In genomic region chr13:30341815-30342570, GRCh38 we compare ENCODE assay signal across 9 cellular contexts. TPM values are rescaled to one million over a fixed set of nuclear protein-coding genes. Genes with fewer than 3 reads are reported as not detected.
A peak's percentile ranks its signal among the peaks of the same experiment; 100 is the strongest.
DNase-seq lines count a peak whose midpoint lies in the region; ATAC-seq, FAIRE-seq and TF ChIP-seq lines count a peak whose summit lies in the region.
"Had no signal": no experiment of that assay in that cellular context is flagged by ENCODE, and none has a peak within 500 bp of the region (broad histone marks: within the 10 kb centered on the region; RNA-seq: fewer than 3 reads in every experiment).

No MANE protein-coding gene starts in this region.

- no peak overlapping the region for H3K23ac ChIP-seq in mesendoderm (ENCODE audit: low read length)

- DNase-seq in HS-27A (ENCODE audit: low read depth) (peak; percentile 40), brain microvascular endothelial cell (peak; percentile 90), keratinocyte (ENCODE audit: low read depth, low spot score) (peak; percentile 44), superior temporal gyrus (ENCODE audit: extremely low spot score) (peak; percentile 71), mesendoderm (no peak)
- DNase-seq in stimulated activated naive B cell treated with anti-CD40 and anti-IgM and Interleukin-4, amounts not matched to agents 10 μg/mL and 1 μg/mL and 100 μg/mL, for 72 hours: no peak
- DNase-seq in activated naive CD8-positive, alpha-beta T cell treated with anti-CD3 and anti-CD28 coated beads, Interleukin-2, amount 50 U/mL, for 24 hours: no peak
- DNase-seq: stimulated activated CD4-positive, alpha-beta T cell treated with anti-CD3 and anti-CD28 coated beads, Interleukin-15, amount 100 ng/mL, for 24 hours had no signal

- in situ Hi-C loops in brain microvascular endothelial cell (cut with HindIII; ENCODE audit: low pct_ligation_motif_present, low sequenced_read_pairs): no loop called here

- dilution Hi-C loops in keratinocyte (cut with MboI; ENCODE audit: extremely low pct_ligation_motif_present, low sequenced_read_pairs): no loop called here

- no peaks in the 10 kb centered on the region for H3K79me2 ChIP-seq in keratinocyte (ENCODE audit: control insufficient read depth, insufficient read depth, low read length)
- H3K79me2 ChIP-seq in mesendoderm (ENCODE audit: control insufficient read depth, insufficient read depth, low read length): no peaks in the 10 kb centered on the region

- H3K18ac ChIP-seq in mesendoderm (ENCODE audit: low read length): no peak overlapping the region

- H2BK15ac ChIP-seq in mesendoderm (replicated peaks; ENCODE audit: low read depth): no peak overlapping the region

- no peaks in the 10 kb centered on the region for H3K9me3 Mint-ChIP-seq in stimulated activated naive B cell treated with anti-CD40 and anti-IgM and Interleukin-4, amounts not matched to agents 10 μg/mL and 1 μg/mL and 100 μg/mL, for 72 hours
- no peaks in the 10 kb centered on the region for H3K9me3 Mint-ChIP-seq in activated naive CD8-positive, alpha-beta T cell treated with anti-CD3 and anti-CD28 coated beads, Interleukin-2, amount 50 U/mL, for 24 hours

- H2BK120ac ChIP-seq in mesendoderm (ENCODE audit: low read depth, low read length): no peak overlapping the region

- no peak overlapping the region for H3K27ac Mint-ChIP-seq in stimulated activated naive B cell treated with anti-CD40 and anti-IgM and Interleukin-4, amounts not matched to agents 10 μg/mL and 1 μg/mL and 100 μg/mL, for 72 hours
- no peak overlapping the region for H3K27ac Mint-ChIP-seq in activated naive CD8-positive, alpha-beta T cell treated with anti-CD3 and anti-CD28 coated beads, Interleukin-2, amount 50 U/mL, for 24 hours

- H3K27me3 ChIP-seq in brain microvascular endothelial cell (replicated peaks) (no peaks in the 10 kb centered on the region), keratinocyte (ENCODE audit: control insufficient read depth, extremely low read depth, insufficient read depth, low read length) (no peaks in the 10 kb centered on the region), mesendoderm (ENCODE audit: insufficient read depth, low read length, poor library complexity) (no peaks in the 10 kb centered on the region)

- no peak overlapping the region for H4K5ac ChIP-seq in mesendoderm (ENCODE audit: low read length)

- no peaks in the 10 kb centered on the region for H3K36me3 ChIP-seq in brain microvascular endothelial cell (replicated peaks)
- no peaks in the 10 kb centered on the region for H3K36me3 ChIP-seq in keratinocyte (ENCODE audit: control insufficient read depth in 2 of 2, extremely low read depth in 1 of 2, insufficient read depth in 2 of 2, low read length in 2 of 2)
- H3K36me3 ChIP-seq in mesendoderm (ENCODE audit: control insufficient read depth, insufficient read depth, low read length): no peaks in the 10 kb centered on the region

- H3K4me3 Mint-ChIP-seq in stimulated activated naive B cell treated with anti-CD40 and anti-IgM and Interleukin-4, amounts not matched to agents 10 μg/mL and 1 μg/mL and 100 μg/mL, for 72 hours: no peak overlapping the region
- no peak overlapping the region for H3K4me3 Mint-ChIP-seq in activated naive CD8-positive, alpha-beta T cell treated with anti-CD3 and anti-CD28 coated beads, Interleukin-2, amount 50 U/mL, for 24 hours

- no peaks in the 10 kb centered on the region for H3K79me1 ChIP-seq in mesendoderm (ENCODE audit: low read length)

- H2BK5ac ChIP-seq in mesendoderm (ENCODE audit: low read length): no peak overlapping the region

- ATAC-seq in stimulated activated naive B cell treated with anti-CD40 and anti-IgM and Interleukin-4, amounts not matched to agents 10 μg/mL and 1 μg/mL and 100 μg/mL, for 72 hours (replicated peaks): no peak
- no peak for ATAC-seq in activated naive CD8-positive, alpha-beta T cell treated with anti-CD3 and anti-CD28 coated beads, Interleukin-2, amount 50 U/mL, for 24 hours
- ATAC-seq in GM21447 (IDR thresholded peaks at IDR 0.05; ENCODE audit: unreplicated experiment): no peak

- H3K4me2 ChIP-seq in keratinocyte (ENCODE audit: control insufficient read depth, extremely low read depth, insufficient read depth, low read depth, low read length): peak overlapping the region; percentile 39
- H3K4me2 ChIP-seq in mesendoderm (ENCODE audit: low read length): no peak overlapping the region

- peaks cover 18 to 23% of the 10 kb centered on the region in 2 donors for H3K4me1 Mint-ChIP-seq in stimulated activated naive B cell treated with anti-CD40 and anti-IgM and Interleukin-4, amounts not matched to agents 10 μg/mL and 1 μg/mL and 100 μg/mL, for 72 hours
- H3K4me1 Mint-ChIP-seq in activated naive CD8-positive, alpha-beta T cell treated with anti-CD3 and anti-CD28 coated beads, Interleukin-2, amount 50 U/mL, for 24 hours: peaks cover 33% of the 10 kb centered on the region

- no peak overlapping the region for H3K9ac ChIP-seq in keratinocyte (ENCODE audit: control insufficient read depth, extremely low read depth, insufficient read depth, low read length)
- no peak overlapping the region for H3K9ac ChIP-seq in mesendoderm (ENCODE audit: low read length)

- H3K56ac ChIP-seq in mesendoderm (ENCODE audit: low read length): no peak overlapping the region

- H2AK5ac ChIP-seq in mesendoderm (ENCODE audit: low read length): no peak overlapping the region

- H3K4me1 ChIP-seq in keratinocyte (ENCODE audit: control insufficient read depth, extremely low read depth, insufficient read depth, low read length): peaks cover 36% of the 10 kb centered on the region
- peaks cover 2% of the 10 kb centered on the region for H3K4me1 ChIP-seq in mesendoderm (ENCODE audit: control insufficient read depth, low read depth, low read length)

- H3K4me3 ChIP-seq in brain microvascular endothelial cell (ENCODE audit: low read depth, low read length) (no peak overlapping the region), keratinocyte (ENCODE audit: control insufficient read depth in 2 of 3, extremely low read depth in 1 of 3, insufficient read depth in 2 of 3, low read depth in 1 of 3, low read length in 3 of 3) (no peak overlapping the region), mesendoderm (ENCODE audit: low read length) (no peak overlapping the region)

- no peaks in the 10 kb centered on the region for H3K27me3 Mint-ChIP-seq in stimulated activated naive B cell treated with anti-CD40 and anti-IgM and Interleukin-4, amounts not matched to agents 10 μg/mL and 1 μg/mL and 100 μg/mL, for 72 hours
- no peaks in the 10 kb centered on the region for H3K27me3 Mint-ChIP-seq in activated naive CD8-positive, alpha-beta T cell treated with anti-CD3 and anti-CD28 coated beads, Interleukin-2, amount 50 U/mL, for 24 hours

- H4K20me1 ChIP-seq in keratinocyte (ENCODE audit: control insufficient read depth, extremely low read depth, insufficient read depth, low read length): no peaks in the 10 kb centered on the region

- WGBS in mesendoderm (ENCODE audit: extremely low coverage, insufficient coverage, low lambda C conversion rate): no CpG with 5 or more reads among the region's 9 CpGs

- FAIRE-seq in keratinocyte (lab: Jason Lieb, UNC): peak; percentile 91

- H4K8ac ChIP-seq in mesendoderm (ENCODE audit: low read depth, low read length): no peak overlapping the region

- TF ChIP-seq CTCF in brain microvascular endothelial cell (IDR thresholded peaks at IDR 0.05; ENCODE audit: low read depth, low read length, missing control alignments) (no peak), keratinocyte (optimal IDR thresholded peaks at IDR 0.05 in 1 of 3, IDR thresholded peaks at IDR 0.05 in 1 of 3, conservative IDR thresholded peaks at IDR 0.05 in 1 of 3; ENCODE audit: extremely low read depth in 1 of 3, insufficient read depth in 2 of 3, low read length in 3 of 3) (no peak)

- no peaks in the 10 kb centered on the region for H3K9me1 ChIP-seq in keratinocyte (ENCODE audit: control insufficient read depth, extremely low read depth, insufficient read depth, low read length)

- no peaks in the 10 kb centered on the region for H3K36me3 Mint-ChIP-seq in stimulated activated naive B cell treated with anti-CD40 and anti-IgM and Interleukin-4, amounts not matched to agents 10 μg/mL and 1 μg/mL and 100 μg/mL, for 72 hours
- H3K36me3 Mint-ChIP-seq in activated naive CD8-positive, alpha-beta T cell treated with anti-CD3 and anti-CD28 coated beads, Interleukin-2, amount 50 U/mL, for 24 hours (ENCODE audit: low read depth): no peaks in the 10 kb centered on the region

- H3K27ac ChIP-seq in brain microvascular endothelial cell (peak overlapping the region; percentile 24), keratinocyte (ENCODE audit: control insufficient read depth, insufficient read depth, low read length) (peak overlapping the region; percentile 25), mesendoderm (ENCODE audit: low read depth, low read length) (no peak overlapping the region)

- no peak overlapping the region for H2AFZ ChIP-seq in keratinocyte (ENCODE audit: control insufficient read depth, low read length)

- H3K9me3 ChIP-seq in keratinocyte (ENCODE audit: control insufficient read depth, low read depth, low read length): no peaks in the 10 kb centered on the region

- H3K4ac ChIP-seq in mesendoderm (ENCODE audit: low read depth, low read length): no peak overlapping the region

RNA-seq across cellular contexts. Expression of gene KATNAL1, which starts 34.6 kb away (rescaled TPM):
- polyA plus RNA-seq in keratinocyte: 6.1 to 10.1 TPM (median 8.1 TPM) in 3 replicates
- polyA plus RNA-seq in keratinocyte (2011; ENCODE audit: low read depth): 3.6 TPM
- polyA plus RNA-seq in keratinocyte (2011; cell fraction: cytosol; rRNA removed): 6.9 and 9.8 TPM in 2 replicates
- polyA plus RNA-seq in keratinocyte (2011; cell fraction: nucleus; rRNA removed): 9.6 and 10.4 TPM in 2 replicates
- 2.4 and 8.9 TPM in 2 replicates for polyA plus RNA-seq in keratinocyte (2012; ENCODE audit: low replicate concordance)
- polyA minus RNA-seq in keratinocyte: 3.2 to 17.6 TPM (median 9.6 TPM) in 3 replicates
- polyA minus RNA-seq in keratinocyte (2011; cell fraction: cytosol; rRNA and poly(A)+ RNA removed): 6.5 TPM
- polyA minus RNA-seq in keratinocyte (2011; cell fraction: nucleus; rRNA and poly(A)+ RNA removed): 13.9 and 24.7 TPM in 2 replicates
- polyA plus RNA-seq in mesendoderm (2013, experiment 1 of 2): 5.2 TPM
- 4.7 TPM for polyA plus RNA-seq in mesendoderm (2013, experiment 2 of 2)

Comparison
In these comparisons a context has a peak if more than half of its experiments do, and no peak if none do; other contexts are left out.
1. DNase-seq: peak in HS-27A (single experiment), brain microvascular endothelial cell (single experiment), keratinocyte (single experiment) and superior temporal gyrus (single experiment); none in stimulated activated naive B cell treated with anti-CD40 and anti-IgM and Interleukin-4, amounts not matched to agents 10 μg/mL and 1 μg/mL and 100 μg/mL, for 72 hours (single experiment), activated naive CD8-positive, alpha-beta T cell treated with anti-CD3 and anti-CD28 coated beads, Interleukin-2, amount 50 U/mL, for 24 hours (single experiment) and mesendoderm (single experiment).